In the genomic region with DNA sequence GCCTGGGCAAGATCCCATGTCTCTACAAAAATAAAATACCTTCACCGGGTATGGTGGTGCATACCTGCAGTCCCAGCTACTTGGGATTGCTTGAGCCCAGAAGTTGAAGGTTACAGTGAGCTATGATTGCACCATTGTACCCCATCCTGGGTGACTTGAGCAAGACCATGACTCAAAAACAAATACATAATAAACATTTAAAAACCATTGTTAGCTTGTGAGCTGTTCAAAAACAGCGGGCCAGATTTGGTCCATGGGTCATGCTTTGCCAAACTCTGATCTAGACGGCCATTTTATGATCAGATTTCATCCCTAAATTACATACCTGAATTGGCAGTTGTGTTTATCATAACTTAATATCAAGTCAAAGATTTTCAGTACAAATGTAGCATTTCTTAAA, we compare ENCODE assay signal across 24 cellular contexts.
DNase-seq lines count a peak whose midpoint lies in the region; ATAC-seq and TF ChIP-seq lines count a peak whose summit lies in the region.
"Had no signal": no experiment of that assay in that cellular context is flagged by ENCODE, and none has a peak within 500 bp of the region (broad histone marks: within the 10 kb centered on the region; RNA-seq: fewer than 3 reads in every experiment).

No MANE protein-coding gene starts in this region.

- peak overlapping the region; percentile 71 for H3K27ac ChIP-seq in cingulate gyrus (ENCODE audit: low read depth, low read length)
- peak overlapping the region; percentile 71 for H3K27ac ChIP-seq in layer of hippocampus (ENCODE audit: low read depth, low read length)
- H3K27ac ChIP-seq: SJCRH30 had no signal

- DNase-seq in HCEC 1CT (no peak), GDM1 (lab: John Stamatoyannopoulos, UW) (no peak), Right ventricle myocardium inferior (ENCODE audit: missing footprints) (no peak)
- no peak for DNase-seq in activated CD4-positive, alpha-beta T cell treated with anti-CD3 and anti-CD28 coated beads, Interleukin-2, amount 10 ng/mL, durations not matched to agents 24 days and 14 days
- DNase-seq: BE2C; CD8-positive, alpha-beta memory T cell; DND-41; Kasumi-1; MV-4-11; NCI-H1105; NCI-H1436 treated with DMSO at 0.1 percent for 48 hours; NCI-H187 treated with DMSO at 0.1 percent for 48 hours; NCI-H2171 treated with DMSO at 0.1 percent for 48 hours; NCI-H345; NCI-H510A treated with DMSO at 0.1 percent for 48 hours; NCI-H774; SJCRH30 had no signal

- TF ChIP-seq CTCF in brain (conservative IDR thresholded peaks at IDR 0.05) = no peak

- no peaks in the 10 kb centered on the region for H3K27me3 ChIP-seq in layer of hippocampus (ENCODE audit: control insufficient read depth, insufficient read depth, low read length)
- H3K27me3 ChIP-seq: BE2C, SJCRH30 had no signal

- no peak overlapping the region for H3K4me3 Mint-ChIP-seq in brain
- no peak overlapping the region for H3K4me3 Mint-ChIP-seq in activated CD4-positive, alpha-beta T cell treated with anti-CD3 and anti-CD28 coated beads, Interleukin-2, amount 10 ng/mL, durations not matched to agents 24 days and 14 days
- H3K4me3 Mint-ChIP-seq: CD14-positive monocyte; CD8-positive, alpha-beta memory T cell had no signal

- no peaks in the 10 kb centered on the region for H3K9me3 Mint-ChIP-seq in brain
- no peaks in the 10 kb centered on the region for H3K9me3 Mint-ChIP-seq in activated CD4-positive, alpha-beta T cell treated with anti-CD3 and anti-CD28 coated beads, Interleukin-2, amount 10 ng/mL, durations not matched to agents 24 days and 14 days
- H3K9me3 Mint-ChIP-seq: CD14-positive monocyte had no signal

- intact Hi-C loops in activated CD4-positive, alpha-beta T cell treated with anti-CD3 and anti-CD28 coated beads, Interleukin-2, amount 10 ng/mL, durations not matched to agents 24 days and 14 days (cut with micrococcal nuclease) = no loop called here
- intact Hi-C loops in Right ventricle myocardium inferior (cut with DNase I) = no loop called here

- ATAC-seq in Right ventricle myocardium inferior = no peak
- ATAC-seq: HepG2, K562, SK-N-SH treated with all-trans-retinoic acid at 6 μM for 48 hours had no signal

- H3K27ac Mint-ChIP-seq in brain = peak overlapping the region in 3 of 5 experiments; percentile 15 to 95 (median 62)
- H3K27ac Mint-ChIP-seq in activated CD4-positive, alpha-beta T cell treated with anti-CD3 and anti-CD28 coated beads, Interleukin-2, amount 10 ng/mL, durations not matched to agents 24 days and 14 days = no peak overlapping the region
- H3K27ac Mint-ChIP-seq: CD14-positive monocyte had no signal

- peaks cover 51% of the 10 kb centered on the region for H3K4me1 Mint-ChIP-seq in brain
- no peaks in the 10 kb centered on the region for H3K4me1 Mint-ChIP-seq in activated CD4-positive, alpha-beta T cell treated with anti-CD3 and anti-CD28 coated beads, Interleukin-2, amount 10 ng/mL, durations not matched to agents 24 days and 14 days
- H3K4me1 Mint-ChIP-seq: CD8-positive, alpha-beta memory T cell had no signal

- peaks cover 19% of the 10 kb centered on the region for H3K36me3 Mint-ChIP-seq in brain
- H3K36me3 Mint-ChIP-seq in activated CD4-positive, alpha-beta T cell treated with anti-CD3 and anti-CD28 coated beads, Interleukin-2, amount 10 ng/mL, durations not matched to agents 24 days and 14 days (ENCODE audit: low read depth) = no peaks in the 10 kb centered on the region
- H3K36me3 Mint-ChIP-seq: CD14-positive monocyte; CD8-positive, alpha-beta memory T cell had no signal

- no peaks in the 10 kb centered on the region for H3K27me3 Mint-ChIP-seq in brain
- H3K27me3 Mint-ChIP-seq in activated CD4-positive, alpha-beta T cell treated with anti-CD3 and anti-CD28 coated beads, Interleukin-2, amount 10 ng/mL, durations not matched to agents 24 days and 14 days = no peaks in the 10 kb centered on the region
